Comparison of ENCODE assay signal across 30 cellular contexts in the genomic region with DNA sequence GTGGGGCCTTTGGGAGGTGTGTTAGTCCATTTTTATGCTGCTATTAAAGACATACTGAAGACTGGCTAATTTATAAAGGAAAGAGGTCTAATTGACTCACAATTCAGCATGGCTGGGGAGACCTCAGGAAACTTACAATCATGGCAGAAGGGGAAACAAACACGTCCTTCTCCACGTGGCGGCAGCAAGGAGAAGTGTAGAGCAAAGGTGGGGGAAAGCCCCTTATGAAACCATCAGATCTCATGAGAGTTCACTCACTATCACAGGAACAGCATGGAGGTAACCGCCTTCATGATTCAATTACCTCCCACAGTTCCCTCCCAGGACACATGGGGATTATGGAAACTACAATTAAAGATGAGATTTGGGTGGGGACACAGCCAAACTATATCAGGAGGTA.
DNase-seq lines count a peak whose midpoint lies in the region; ATAC-seq and TF ChIP-seq lines count a peak whose summit lies in the region.
"Had no signal": no experiment of that assay in that cellular context is flagged by ENCODE, and none has a peak within 500 bp of the region (broad histone marks: within the 10 kb centered on the region; RNA-seq: fewer than 3 reads in every experiment).

No MANE protein-coding gene starts in this region.

- no peaks in the 10 kb centered on the region for H3K79me2 ChIP-seq in OCI-LY3 (ENCODE audit: low read length)

- no peaks in the 10 kb centered on the region for H4K20me1 ChIP-seq in OCI-LY3 (ENCODE audit: insufficient read depth, low read length)
- H4K20me1 ChIP-seq: BLaER1 had no signal

- no peak overlapping the region for H3K4me3 ChIP-seq in BE2C (ENCODE audit: low read depth, low read length)
- no peak overlapping the region for H3K4me3 ChIP-seq in OCI-LY3 (ENCODE audit: low read length)
- H3K4me3 ChIP-seq: BLaER1, gastrocnemius medialis, thoracic aorta, uterus had no signal

- DNase-seq in BE2C (no peak), COLO668 (lab: John Stamatoyannopoulos, UW; ENCODE audit: unreplicated experiment) (no peak), DMS 273 treated with DMSO at 0.1 percent for 48 hours (lab: John Stamatoyannopoulos, UW) (no peak), NCI-H2107 (lab: John Stamatoyannopoulos, UW) (no peak)
- DNase-seq: activated CD4-positive, CD25-positive, alpha-beta regulatory T cell treated with anti-CD3 and anti-CD28 coated beads, Interleukin-2, amount 50 U/mL, for 72 hours; activated CD8-positive, alpha-beta memory T cell treated with anti-CD3 and anti-CD28 coated beads for 24 hours; activated effector memory CD4-positive, alpha-beta T cell treated with Interleukin-2 at 50 U/mL for 16 hours; amygdala; brain microvascular endothelial cell; DMS53; gastrocnemius medialis; HCEC 1CT; IMR-90; kidney; NCI-H1048; NCI-H446 treated with DMSO at 0.1 percent for 48 hours; NK-92 treated with Interleukin-12 subunit alpha and Interleukin-12 subunit beta, amount 100 ng/mL, for 24 hours; right cardiac atrium; stimulated activated CD4-positive, alpha-beta T cell treated with anti-CD3 and anti-CD28 coated beads, Interleukin-1b, Interleukin-23, amount 100 ng/mL, for 48 hours; stimulated activated naive CD4-positive, alpha-beta T cell treated with Interleukin-2 at 50 U/mL for 16 hours; T-helper 2 cell; uterus had no signal

- no peaks in the 10 kb centered on the region for H3K36me3 ChIP-seq in BE2C
- H3K36me3 ChIP-seq in OCI-LY3 (replicated peaks; ENCODE audit: low read depth, low read length) = no peaks in the 10 kb centered on the region
- H3K36me3 ChIP-seq: BLaER1, brain microvascular endothelial cell, gastrocnemius medialis, neutrophil, thoracic aorta, uterus had no signal

- no peaks in the 10 kb centered on the region for H3K9me3 ChIP-seq in BE2C
- H3K9me3 ChIP-seq in OCI-LY3 (ENCODE audit: insufficient read depth, low read length) = no peaks in the 10 kb centered on the region
- H3K9me3 ChIP-seq: BLaER1, gastrocnemius medialis, neutrophil, thoracic aorta, uterus had no signal

- H3K27me3 ChIP-seq in BE2C = no peaks in the 10 kb centered on the region
- H3K27me3 ChIP-seq in OCI-LY3 (ENCODE audit: low read depth, low read length) = no peaks in the 10 kb centered on the region
- H3K27me3 ChIP-seq: BLaER1, brain microvascular endothelial cell, gastrocnemius medialis, neutrophil, uterus had no signal

- H3K4me1 ChIP-seq in BE2C (no peaks in the 10 kb centered on the region), OCI-LY3 (ENCODE audit: low read length) (peaks cover 41% of the 10 kb centered on the region)
- H3K4me1 ChIP-seq: BLaER1, gastrocnemius medialis, uterus had no signal

- H3K9ac ChIP-seq in OCI-LY3 (ENCODE audit: low read length) = peak overlapping the region; percentile 24; the same call in 1 of the 2 replicates
- H3K9ac ChIP-seq: BLaER1 had no signal

- peak overlapping the region; percentile 49 for H3K4me2 ChIP-seq in OCI-LY3 (ENCODE audit: low read length)
- H3K4me2 ChIP-seq: BLaER1 had no signal

- TF ChIP-seq CTCF in BE2C (IDR thresholded peaks at IDR 0.05; ENCODE audit: low read depth, low read length) = 0 out of 2 replicates have a peak, but pooled peaks have one; percentile 10
- peak; percentile 38; the same call in 1 of the 3 replicates for TF ChIP-seq CTCF in GM12872 (IDR thresholded peaks at IDR 0.05; ENCODE audit: insufficient read depth, low read depth, low read length)
- TF ChIP-seq CTCF in OCI-LY3 (IDR thresholded peaks at IDR 0.05; ENCODE audit: low read depth, low read length) = peak; percentile 59

- peak overlapping the region; percentile 76; the same call in 1 of the 2 replicates for H2AFZ ChIP-seq in OCI-LY3 (ENCODE audit: low read depth, low read length)

- H3K27ac ChIP-seq in OCI-LY3 (ENCODE audit: low read length) = no peak overlapping the region
- H3K27ac ChIP-seq: BLaER1, brain microvascular endothelial cell, gastrocnemius medialis, neutrophil, thoracic aorta, uterus had no signal

- peak; percentile 65 for ATAC-seq in HG02759 (IDR thresholded peaks at IDR 0.05; ENCODE audit: unreplicated experiment)
- ATAC-seq: activated naive CD4-positive, alpha-beta T cell treated with anti-CD3 and anti-CD28 coated beads, Interleukin-2, amount 50 U/mL, for 72 hours; gastrocnemius medialis; right cardiac atrium; Right ventricle myocardium inferior had no signal
